ENCODE assay signal across 14 cellular contexts in genomic region chr22:50443801-50444625, GRCh38. TPM values are rescaled to one million over a fixed set of nuclear protein-coding genes. Genes with fewer than 3 reads are reported as not detected.
DNase-seq lines count a peak whose midpoint lies in the region; ATAC-seq and TF ChIP-seq lines count a peak whose summit lies in the region.
"Had no signal": no experiment of that assay in that cellular context is flagged by ENCODE, and none has a peak within 500 bp of the region (broad histone marks: within the 10 kb centered on the region; RNA-seq: fewer than 3 reads in every experiment).

No MANE protein-coding gene starts in this region.

- H3K27ac ChIP-seq in right cardiac atrium (ENCODE audit: low read length) (no peak overlapping the region), stomach (peak overlapping the region; percentile 6 to 84 (median 68))
- H3K27ac ChIP-seq: neutrophil had no signal

- TF ChIP-seq EP300 in stomach (IDR thresholded peaks at IDR 0.05), result no peak

- no peak for DNase-seq in activated CD4-positive, alpha-beta T cell treated with anti-CD3 and anti-CD28 coated beads, Interleukin-2, amount 10 ng/mL, durations not matched to agents 7 days and 5 days
- DNase-seq in activated CD4-positive, alpha-beta T cell treated with anti-CD3 and anti-CD28 coated beads for 4 hours, result no peak
- DNase-seq in T-cell (no peak), right cardiac atrium (peak; percentile 17 to 55 (median 51)), stomach (no peak)
- DNase-seq in activated CD4-positive, alpha-beta T cell treated with anti-CD3 and anti-CD28 coated beads, Interleukin-2, amount 50 U/mL, for 4 hours, result no peak
- DNase-seq: activated naive CD4-positive, alpha-beta T cell treated with anti-CD3 and anti-CD28 coated beads for 36 hours; NCI-H1417 treated with DMSO at 0.1 percent for 48 hours had no signal

- H3K9me3 Mint-ChIP-seq in activated CD4-positive, alpha-beta T cell treated with anti-CD3 and anti-CD28 coated beads, Interleukin-2, amount 10 ng/mL, durations not matched to agents 7 days and 5 days, result no peaks in the 10 kb centered on the region
- no peaks in the 10 kb centered on the region for H3K9me3 Mint-ChIP-seq in T-cell
- H3K9me3 Mint-ChIP-seq: activated naive CD4-positive, alpha-beta T cell treated with anti-CD3 and anti-CD28 coated beads for 36 hours had no signal

- ATAC-seq in T-cell (replicated peaks in 1 of 4), result no peak
- peak; percentile 1 to 9 for ATAC-seq in right cardiac atrium
- no peak for ATAC-seq in HG02763 (IDR thresholded peaks at IDR 0.05; ENCODE audit: unreplicated experiment)
- no peak for ATAC-seq in GM19452 (IDR thresholded peaks at IDR 0.05; ENCODE audit: unreplicated experiment)

- H3K4me1 Mint-ChIP-seq in activated CD4-positive, alpha-beta T cell treated with anti-CD3 and anti-CD28 coated beads, Interleukin-2, amount 10 ng/mL, durations not matched to agents 7 days and 5 days, result peaks cover 16% of the 10 kb centered on the region
- peaks cover 13 to 26% (median 24%) of the 10 kb centered on the region in 3 donors for H3K4me1 Mint-ChIP-seq in T-cell

- H3K9me3 ChIP-seq in right cardiac atrium (ENCODE audit: control insufficient read depth, low read length), result no peaks in the 10 kb centered on the region
- no peaks in the 10 kb centered on the region for H3K9me3 ChIP-seq in stomach
- H3K9me3 ChIP-seq: neutrophil had no signal

- intact Hi-C loops in right cardiac atrium (cut with DNase I) (no loop called here), stomach (cut with DNase I; ENCODE audit: low total_unique reads) (no loop called here)

- H3K4me1 ChIP-seq in right cardiac atrium (ENCODE audit: control insufficient read depth, insufficient read depth, low read length), result no peaks in the 10 kb centered on the region
- H3K4me1 ChIP-seq in stomach, result peaks cover 20 to 62% (median 46%) of the 10 kb centered on the region in 4 donors

- H3K27me3 Mint-ChIP-seq in activated CD4-positive, alpha-beta T cell treated with anti-CD3 and anti-CD28 coated beads, Interleukin-2, amount 10 ng/mL, durations not matched to agents 7 days and 5 days, result no peaks in the 10 kb centered on the region
- no peaks in the 10 kb centered on the region for H3K27me3 Mint-ChIP-seq in T-cell

- CTCF ChIA-PET in activated CD4-positive, alpha-beta T cell treated with anti-CD3 and anti-CD28 coated beads, Interleukin-2, amount 10 ng/mL, durations not matched to agents 7 days and 5 days (lab: Charles Lee), result interaction anchor here (1.2 to 2.0 kb wide), 4 partner anchors 10 to 167 kb away, joined by 4 to 9 read pairs (median 6); no protein-coding TSS in a partner anchor
- CTCF ChIA-PET in T-cell (lab: Charles Lee), result no interaction called here

- H3K4me3 ChIP-seq in right cardiac atrium (ENCODE audit: low read length) (no peak overlapping the region), stomach (no peak overlapping the region)

- POLR2A ChIA-PET in activated CD4-positive, alpha-beta T cell treated with anti-CD3 and anti-CD28 coated beads, Interleukin-2, amount 10 ng/mL, durations not matched to agents 7 days and 5 days (lab: Charles Lee), result no interaction called here
- POLR2A ChIA-PET in T-cell (lab: Charles Lee), result no interaction called here

- H3K36me3 ChIP-seq in stomach, result peaks cover 49 to 91% (median 89%) of the 10 kb centered on the region in 4 donors

- TF ChIP-seq CTCF in stomach (IDR thresholded peaks at IDR 0.05), result no peak

- peak overlapping the region; percentile 36 for H3K27ac Mint-ChIP-seq in activated CD4-positive, alpha-beta T cell treated with anti-CD3 and anti-CD28 coated beads, Interleukin-2, amount 10 ng/mL, durations not matched to agents 7 days and 5 days
- H3K27ac Mint-ChIP-seq in T-cell, result peak overlapping the region; percentile 36 to 79

- 75% methylated on average over 28 of the region's 28 CpGs for WGBS in right cardiac atrium
- WGBS in stomach, 5 donors, result 52 to 62% (median 53%) methylated on average over 21 to 28 of the region's 28 CpGs

- no peaks in the 10 kb centered on the region for H3K27me3 ChIP-seq in right cardiac atrium (ENCODE audit: control insufficient read depth, insufficient read depth)
- no peaks in the 10 kb centered on the region for H3K27me3 ChIP-seq in stomach
- H3K27me3 ChIP-seq: neutrophil had no signal

- H3K36me3 Mint-ChIP-seq in activated CD4-positive, alpha-beta T cell treated with anti-CD3 and anti-CD28 coated beads, Interleukin-2, amount 10 ng/mL, durations not matched to agents 7 days and 5 days (ENCODE audit: low read depth), result peaks cover 22% of the 10 kb centered on the region
- H3K36me3 Mint-ChIP-seq in T-cell, result peaks cover 11% of the 10 kb centered on the region

- TF ChIP-seq POLR2A in stomach (IDR thresholded peaks at IDR 0.05), result no peak

- H3K4me3 Mint-ChIP-seq in activated CD4-positive, alpha-beta T cell treated with anti-CD3 and anti-CD28 coated beads, Interleukin-2, amount 10 ng/mL, durations not matched to agents 7 days and 5 days, result no peak overlapping the region
- H3K4me3 Mint-ChIP-seq in T-cell, result peak overlapping the region in 1 of 3 donors; percentile 17
- H3K4me3 Mint-ChIP-seq: activated naive CD4-positive, alpha-beta T cell treated with anti-CD3 and anti-CD28 coated beads for 36 hours had no signal

RNA-seq across cellular contexts. Expression of gene SBF1, which starts 30.8 kb away (rescaled TPM):
- total RNA-seq in activated CD4-positive, alpha-beta T cell treated with anti-CD3 and anti-CD28 coated beads, Interleukin-2, amount 10 ng/mL, durations not matched to agents 7 days and 5 days, result 100 to 1,000 TPM; 211 to 224 TPM
- total RNA-seq in T-cell (100 to 1,000 TPM; 193 to 318 (median 308) TPM), right cardiac atrium (10 to 100 TPM; 50.3 to 54.8 (median 53.9) TPM), stomach (100 to 1,000 TPM in 1 of 5 donors, 10 to 100 TPM in 4; 34.9 to 122 (median 65.2) TPM)
- polyA plus RNA-seq in right cardiac atrium (39.2 TPM), stomach (10 to 100 TPM in 2 of 3 donors, 1 to 10 TPM in 1; 9.6 to 42.3 (median 25.0) TPM)

RNA-seq across cellular contexts. Expression of gene ADM2, which starts 37.3 kb away (rescaled TPM):
- 1 to 10 TPM; 3.7 to 4.1 TPM for total RNA-seq in activated CD4-positive, alpha-beta T cell treated with anti-CD3 and anti-CD28 coated beads, Interleukin-2, amount 10 ng/mL, durations not matched to agents 7 days and 5 days
- 10 to 100 TPM in 3 of 5 donors, 1 to 10 TPM in 2; 1.5 to 11.3 (median 10.7) TPM for total RNA-seq in T-cell
- total RNA-seq in right cardiac atrium, result under 1 TPM in 2 of 4 donors, not detected in 2; 0.11 to 0.32 TPM
- 0.05 TPM for polyA plus RNA-seq in right cardiac atrium
- 1 to 10 TPM in 1 of 5 donors, under 1 TPM in 1, not detected in 3; 0.37 to 1.3 TPM for total RNA-seq in stomach
- 1 to 10 TPM; 1.5 to 3.7 (median 1.6) TPM for polyA plus RNA-seq in stomach
- total RNA-seq: A172 had no signal

RNA-seq across cellular contexts. Expression of gene MIOX, which starts 42.6 kb away (rescaled TPM):
- under 1 TPM in 1 of 2 experiments, not detected in 1; 0.23 TPM for total RNA-seq in activated CD4-positive, alpha-beta T cell treated with anti-CD3 and anti-CD28 coated beads, Interleukin-2, amount 10 ng/mL, durations not matched to agents 7 days and 5 days
- under 1 TPM in 4 of 5 donors, not detected in 1; 0.36 to 0.70 (median 0.54) TPM for total RNA-seq in T-cell
- total RNA-seq in right cardiac atrium, result not detected
- not detected for polyA plus RNA-seq in right cardiac atrium
- not detected for total RNA-seq in stomach
- polyA plus RNA-seq in stomach, result under 1 TPM in 1 of 3 donors, not detected in 2; 0.40 TPM
- total RNA-seq: A172, liver had no signal
- polyA plus RNA-seq: esophagus, liver had no signal

Comparison
In these comparisons a context has a peak if more than half of its experiments do, and no peak if none do; other contexts are left out.
1. DNase-seq: peak in right cardiac atrium (3 of 3); none in activated CD4-positive, alpha-beta T cell treated with anti-CD3 and anti-CD28 coated beads, Interleukin-2, amount 10 ng/mL, durations not matched to agents 7 days and 5 days (single experiment), activated CD4-positive, alpha-beta T cell treated with anti-CD3 and anti-CD28 coated beads for 4 hours (0 of 2), T-cell (0 of 34), stomach (single experiment) and activated CD4-positive, alpha-beta T cell treated with anti-CD3 and anti-CD28 coated beads, Interleukin-2, amount 50 U/mL, for 4 hours (0 of 2).
2. ATAC-seq: peak in right cardiac atrium (2 of 2); none in T-cell (0 of 4), HG02763 (single experiment) and GM19452 (single experiment).